13 cellular contexts compared by ENCODE assay signal in genomic region chr20:37337208-37337955, GRCh38. TPM values are rescaled to one million over a fixed set of nuclear protein-coding genes. Genes with fewer than 3 reads are reported as not detected.
DNase-seq lines count a peak whose midpoint lies in the region; ATAC-seq and TF ChIP-seq lines count a peak whose summit lies in the region.
"Had no signal": no experiment of that assay in that cellular context is flagged by ENCODE, and none has a peak within 500 bp of the region (broad histone marks: within the 10 kb centered on the region; RNA-seq: fewer than 3 reads in every experiment).

No MANE protein-coding gene starts in this region.

- H4K8ac ChIP-seq in mesenchymal stem cell (ENCODE audit: low read length) = no peak overlapping the region

- H2BK120ac ChIP-seq in mesenchymal stem cell (ENCODE audit: low read depth, low read length) = no peak overlapping the region

- no peak overlapping the region for H3K23ac ChIP-seq in mesenchymal stem cell (ENCODE audit: low read length in 2 of 2)

- H4K91ac ChIP-seq in mesenchymal stem cell (ENCODE audit: low read length) = no peak overlapping the region

- H3K14ac ChIP-seq in mesenchymal stem cell (ENCODE audit: low read length in 2 of 2) = no peak overlapping the region

- no peaks in the 10 kb centered on the region for H4K20me1 ChIP-seq in OCI-LY3 (ENCODE audit: insufficient read depth, low read length)

- no peak overlapping the region for H2BK5ac ChIP-seq in mesenchymal stem cell (ENCODE audit: low read depth, low read length, poor library complexity, severe bottlenecking)

- peak overlapping the region; percentile 5 to 25 for H3K18ac ChIP-seq in mesenchymal stem cell (ENCODE audit: low read depth in 1 of 2, low read length in 2 of 2)

- H3K9me3 ChIP-seq in OCI-LY3 (ENCODE audit: insufficient read depth, low read length) (no peaks in the 10 kb centered on the region), mesenchymal stem cell (ENCODE audit: control insufficient read depth, low read length) (no peaks in the 10 kb centered on the region)
- H3K9me3 ChIP-seq: body of pancreas had no signal

- H3K9ac ChIP-seq in OCI-LY3 (ENCODE audit: low read length) (peak overlapping the region; percentile 54), mesenchymal stem cell (ENCODE audit: low read length) (no peak overlapping the region)

- peak overlapping the region; percentile 88 for H3K27ac ChIP-seq in OCI-LY3 (ENCODE audit: low read length)
- H3K27ac ChIP-seq in mesenchymal stem cell (ENCODE audit: low read length, poor library complexity, severe bottlenecking) = no peak overlapping the region

- H3K79me2 ChIP-seq in OCI-LY3 (ENCODE audit: low read length) = no peaks in the 10 kb centered on the region

- H3K4me1 ChIP-seq in OCI-LY3 (ENCODE audit: low read length) (peaks cover 67% of the 10 kb centered on the region), mesenchymal stem cell (ENCODE audit: control insufficient read depth, insufficient read depth, low read depth, low read length) (peaks cover 17% of the 10 kb centered on the region)
- H3K4me1 ChIP-seq: body of pancreas had no signal

- no peaks in the 10 kb centered on the region for H3K36me3 Mint-ChIP-seq in stimulated activated naive CD8-positive, alpha-beta T cell treated with anti-CD3 and anti-CD28 coated beads, Interleukin-15, Interleukin-2, amounts not matched to agents 100 ng/mL and 50 ng/mL, for 24 hours (ENCODE audit: low read depth)
- H3K36me3 Mint-ChIP-seq: T-cell had no signal

- DNase-seq in stimulated activated naive CD8-positive, alpha-beta T cell treated with anti-CD3 and anti-CD28 coated beads, Interleukin-15, Interleukin-2, amounts not matched to agents 100 U/mL and 50 U/mL, for 24 hours = no peak
- no peak for DNase-seq in mesenchymal stem cell
- DNase-seq in HuH-7 (ENCODE audit: low spot score) = no peak
- no peak for DNase-seq in HUDEP-2 (lab: John Stamatoyannopoulos, UW; ENCODE audit: unreplicated experiment in 76 of 76)
- DNase-seq: activated CD8-positive, alpha-beta memory T cell treated with anti-CD3 and anti-CD28 coated beads, Interleukin-2, amount 50 U/mL, for 48 hours; erythroblast; NCI-H1417 treated with DMSO at 0.1 percent for 48 hours had no signal

- H3K36me3 ChIP-seq in OCI-LY3 (replicated peaks; ENCODE audit: low read depth, low read length) (no peaks in the 10 kb centered on the region), mesenchymal stem cell (ENCODE audit: control insufficient read depth in 1 of 2, insufficient read depth in 2 of 2, low read depth in 1 of 2, low read length in 2 of 2) (no peaks in the 10 kb centered on the region)

- peak overlapping the region; percentile 14 for H3K27ac Mint-ChIP-seq in stimulated activated naive CD8-positive, alpha-beta T cell treated with anti-CD3 and anti-CD28 coated beads, Interleukin-15, Interleukin-2, amounts not matched to agents 100 ng/mL and 50 ng/mL, for 24 hours

- no peak overlapping the region for H3K4ac ChIP-seq in mesenchymal stem cell (ENCODE audit: low read depth in 1 of 2, low read length in 2 of 2)

- H3K27me3 ChIP-seq in OCI-LY3 (ENCODE audit: low read depth, low read length) = no peaks in the 10 kb centered on the region
- no peaks in the 10 kb centered on the region for H3K27me3 ChIP-seq in mesenchymal stem cell (ENCODE audit: control insufficient read depth in 1 of 2, insufficient read depth in 1 of 2, low read length in 2 of 2)
- H3K27me3 ChIP-seq: body of pancreas had no signal

- H2AK5ac ChIP-seq in mesenchymal stem cell (ENCODE audit: low read length, severe bottlenecking) = no peak overlapping the region

- ATAC-seq in stimulated activated naive CD8-positive, alpha-beta T cell treated with anti-CD3 and anti-CD28 coated beads, Interleukin-15, Interleukin-2, amounts not matched to agents 100 U/mL and 50 U/mL, for 24 hours = no peak
- ATAC-seq in HG03039 (IDR thresholded peaks at IDR 0.05; ENCODE audit: unreplicated experiment) = no peak
- no peak for ATAC-seq in HG02981 (IDR thresholded peaks at IDR 0.05; ENCODE audit: unreplicated experiment)

- 58% methylated on average over 7 of the region's 7 CpGs for WGBS in mesenchymal stem cell

- no peaks in the 10 kb centered on the region for H3K27me3 Mint-ChIP-seq in stimulated activated naive CD8-positive, alpha-beta T cell treated with anti-CD3 and anti-CD28 coated beads, Interleukin-15, Interleukin-2, amounts not matched to agents 100 ng/mL and 50 ng/mL, for 24 hours
- H3K27me3 Mint-ChIP-seq: T-cell had no signal

- H2AFZ ChIP-seq in OCI-LY3 (ENCODE audit: low read depth, low read length) = no peak overlapping the region; the same call in 1 of the 2 replicates
- no peak overlapping the region for H2AFZ ChIP-seq in mesenchymal stem cell (ENCODE audit: low read depth, low read length)

- peaks cover 26% of the 10 kb centered on the region for H3K4me1 Mint-ChIP-seq in stimulated activated naive CD8-positive, alpha-beta T cell treated with anti-CD3 and anti-CD28 coated beads, Interleukin-15, Interleukin-2, amounts not matched to agents 100 ng/mL and 50 ng/mL, for 24 hours (ENCODE audit: low read depth)

- H3K79me1 ChIP-seq in mesenchymal stem cell (replicated peaks; ENCODE audit: low read length, poor library complexity, severe bottlenecking) = no peaks in the 10 kb centered on the region

- H2BK15ac ChIP-seq in mesenchymal stem cell (ENCODE audit: low read depth, poor library complexity, severe bottlenecking) = no peak overlapping the region

- peak overlapping the region; percentile 29; the same call in 1 of the 2 replicates for H3K4me3 ChIP-seq in OCI-LY3 (ENCODE audit: low read length)
- H3K4me3 ChIP-seq in mesenchymal stem cell (ENCODE audit: insufficient read depth in 1 of 2, low read depth in 1 of 2, low read length in 2 of 2) = no peak overlapping the region
- H3K4me3 ChIP-seq: body of pancreas had no signal

- H3K4me3 Mint-ChIP-seq in stimulated activated naive CD8-positive, alpha-beta T cell treated with anti-CD3 and anti-CD28 coated beads, Interleukin-15, Interleukin-2, amounts not matched to agents 100 ng/mL and 50 ng/mL, for 24 hours = no peak overlapping the region

- no peaks in the 10 kb centered on the region for H3K9me3 Mint-ChIP-seq in stimulated activated naive CD8-positive, alpha-beta T cell treated with anti-CD3 and anti-CD28 coated beads, Interleukin-15, Interleukin-2, amounts not matched to agents 100 ng/mL and 50 ng/mL, for 24 hours
- H3K9me3 Mint-ChIP-seq: T-cell had no signal

- H2BK12ac ChIP-seq in mesenchymal stem cell (ENCODE audit: low read length in 2 of 2) = no peak overlapping the region

- peak overlapping the region; percentile 84 for H3K4me2 ChIP-seq in OCI-LY3 (ENCODE audit: low read length)
- H3K4me2 ChIP-seq in mesenchymal stem cell (ENCODE audit: low read length, poor library complexity, severe bottlenecking) = no peak overlapping the region

- no peak; the same call in 1 of the 2 replicates for TF ChIP-seq CTCF in OCI-LY3 (IDR thresholded peaks at IDR 0.05; ENCODE audit: low read depth, low read length)

RNA-seq across cellular contexts. Expression of gene SRC, which starts 8.6 kb away (rescaled TPM):
- polyA plus RNA-seq in mesenchymal stem cell (2013, experiment 1 of 2) = 9.6 TPM
- 8.0 TPM for polyA plus RNA-seq in mesenchymal stem cell (2013, experiment 2 of 2)

RNA-seq across cellular contexts. Expression of gene MANBAL, which starts 47.9 kb away (rescaled TPM):
- 53.0 TPM for polyA plus RNA-seq in mesenchymal stem cell (2013, experiment 1 of 2)
- polyA plus RNA-seq in mesenchymal stem cell (2013, experiment 2 of 2) = 53.3 TPM
